ENCODE assay signal across 13 cellular contexts in the genomic region with DNA sequence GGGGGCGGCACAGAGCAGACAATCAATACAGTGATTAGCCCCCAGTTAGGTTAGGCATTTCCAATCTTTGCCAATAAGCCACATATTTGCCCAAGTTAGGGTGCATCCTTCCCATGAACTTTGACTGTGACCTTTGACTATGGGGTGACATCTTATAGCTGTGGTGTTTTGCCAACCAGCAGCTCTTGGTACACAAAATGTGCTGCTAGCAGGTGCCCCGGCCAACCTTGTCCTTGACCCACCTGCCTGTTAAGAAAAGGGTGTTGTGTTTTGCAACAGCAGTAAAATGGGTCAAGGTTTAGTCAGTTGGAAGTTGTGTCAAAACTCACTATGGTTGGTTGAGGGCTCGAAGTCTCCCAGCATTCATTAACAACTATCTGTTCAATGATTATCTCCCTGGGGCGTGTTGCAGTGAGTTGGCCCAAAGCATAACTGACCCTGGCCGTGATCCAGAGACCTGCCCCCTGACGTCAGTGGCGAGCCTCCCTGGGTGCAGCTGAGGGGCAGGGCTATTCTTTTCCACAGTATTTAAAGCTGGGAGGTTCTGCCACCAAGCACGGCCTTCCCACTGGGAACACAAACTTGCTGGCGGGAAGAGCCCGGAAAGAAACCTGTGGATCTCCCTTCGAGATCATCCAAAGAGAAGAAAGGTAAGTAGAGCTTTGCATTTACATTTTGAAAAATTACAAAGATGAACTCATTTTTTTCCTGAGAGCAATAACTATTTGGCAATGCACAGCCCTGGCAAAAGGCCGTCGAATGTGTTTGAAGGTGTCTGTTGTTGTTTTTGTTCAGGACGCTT. TPM values are rescaled to one million over a fixed set of nuclear protein-coding genes. Genes with fewer than 3 reads are reported as not detected.
DNase-seq lines count a peak whose midpoint lies in the region; ATAC-seq, FAIRE-seq and TF ChIP-seq lines count a peak whose summit lies in the region.
"Had no signal": no experiment of that assay in that cellular context is flagged by ENCODE, and none has a peak within 500 bp of the region (broad histone marks: within the 10 kb centered on the region; RNA-seq: fewer than 3 reads in every experiment).

TSS of gene PCK1 (plus strand) at position 557 of the 802 bp plus-strand sequence. CDS start 302 bp downstream, outside the sequence.

- FAIRE-seq in HepG2 (lab: Jason Lieb, UNC): peak; percentile 100

- CTCF ChIA-PET in HepG2 (lab: Yijun Ruan, JAX; ENCODE audit: low intra/inter-chr PET ratio, low total read pairs): interaction anchor here (0.6 to 1.2 kb wide), 2 partner anchors 23 to 152 kb away, joined by 3 read pairs; no protein-coding TSS in a partner anchor

- in situ Hi-C loops in HepG2 (cut with HindIII; ENCODE audit: extremely low pct_ligation_motif_present, low pct_unique_long_range_greater_than_20kb): no loop called here

- TF ChIP-seq RAD21 in HepG2 (CRISPR knock-in tag; IDR thresholded peaks at IDR 0.05): no peak

- H3K4me1 ChIP-seq in adrenal gland (replicated peaks in 1 of 2) (peaks cover 0 to 4% of the 10 kb centered on the region in 2 donors), HepG2 (ENCODE audit: insufficient read depth, low read length) (peaks cover 100% of the 10 kb centered on the region)
- H3K4me1 ChIP-seq: upper lobe of left lung had no signal

- H3K9me3 ChIP-seq in adrenal gland (replicated peaks in 1 of 3) (no peaks in the 10 kb centered on the region), HepG2 (ENCODE audit: low read length) (no peaks in the 10 kb centered on the region)
- H3K9me3 ChIP-seq: upper lobe of left lung had no signal

- H3K27me3 ChIP-seq in adrenal gland (peaks cover 3% of the 10 kb centered on the region), HepG2 (ENCODE audit: control insufficient read depth in 1 of 2, insufficient read depth in 2 of 2, low read length in 2 of 2) (peaks cover 7 to 10% of the 10 kb centered on the region in 2 experiments; a peak in 4 of 5 replicates)
- H3K27me3 ChIP-seq: upper lobe of left lung had no signal

- POLR2A ChIA-PET in HepG2 (lab: Yijun Ruan, JAX): interaction anchor here (0.8 to 5.6 kb wide), 16 partner anchors 13 to 828 kb away, joined by 3 to 96 read pairs (median 10); partner anchors contain the start of genes RAB22A, RBM38 and VAPB

- peak; percentile 95 to 98 for TF ChIP-seq EP300 in HepG2 (IDR thresholded peaks at IDR 0.05; ENCODE audit: low read depth in 2 of 2, low read length in 2 of 2)
- peak; percentile 87 for TF ChIP-seq EP300 in HepG2 (CRISPR knock-in tag; IDR thresholded peaks at IDR 0.05; ENCODE audit: borderline replicate concordance)

- H3K4me3 ChIP-seq in adrenal gland (no peak within 1 kb of the TSS), HepG2 (replicated peaks in 1 of 3; ENCODE audit: insufficient read depth in 1 of 3, low read depth in 2 of 3, low read length in 3 of 3) (peak within 1 kb of the TSS; percentile 47 to 68 (median 50))
- H3K4me3 ChIP-seq: upper lobe of left lung had no signal

- intact Hi-C loops in Right ventricle myocardium superior (cut with DNase I) (no loop called here), cardiac septum (cut with DNase I) (no loop called here), adrenal gland (cut with DNase I) (no loop called here), HepG2 (cut with micrococcal nuclease; ENCODE audit: unreplicated experiment) (no loop called here)

- no peaks in the 10 kb centered on the region; the same call in 1 of the 2 replicates for H4K20me1 ChIP-seq in HepG2 (ENCODE audit: insufficient read depth, low read length)

- peaks cover 10% of the 10 kb centered on the region for H3K79me2 ChIP-seq in HepG2 (ENCODE audit: insufficient read depth, low read length)

- H3K27ac ChIP-seq in adrenal gland (no peak within 1 kb of the TSS), HepG2 (ENCODE audit: extremely low read length, insufficient read depth, low read length) (peak within 1 kb of the TSS; percentile 80)
- H3K27ac ChIP-seq: upper lobe of left lung had no signal

- H3K9ac ChIP-seq in HepG2 (ENCODE audit: insufficient read depth, low read depth, low read length): peak within 1 kb of the TSS; percentile 76

- TF ChIP-seq POLR2A in adrenal gland (IDR thresholded peaks at IDR 0.05): no peak
- TF ChIP-seq POLR2A in HepG2 (IDR thresholded peaks at IDR 0.05; ENCODE audit: insufficient read depth in 1 of 2, low read depth in 2 of 2, low read length in 2 of 2): peak; percentile 79 to 94; a peak in 3 of 4 replicates

- H3K36me3 ChIP-seq in adrenal gland (replicated peaks in 1 of 2): no peaks in the 10 kb centered on the region
- H3K36me3 ChIP-seq in HepG2 (replicated peaks in 1 of 2; ENCODE audit: control insufficient read depth in 1 of 2, insufficient read depth in 2 of 2, low read length in 2 of 2): peaks cover 0 to 22% of the 10 kb centered on the region in 2 experiments; a peak in 2 of 5 replicates
- H3K36me3 ChIP-seq: upper lobe of left lung had no signal

- ATAC-seq in Right ventricle myocardium superior (ENCODE audit: poor library complexity): peak; percentile 82
- ATAC-seq in HepG2: peak; percentile 89
- no peak for ATAC-seq in HG03378 (IDR thresholded peaks at IDR 0.05; ENCODE audit: unreplicated experiment)

- TF ChIP-seq CTCF in adrenal gland (IDR thresholded peaks at IDR 0.05) (no peak), HepG2 (CRISPR knock-in tag; IDR thresholded peaks at IDR 0.05) (no peak; the same call in 1 of the 2 replicates)

- 45 to 60% (median 53%) methylated on average over 11 to 14 of the region's 14 CpGs for WGBS in adrenal gland, 4 donors
- WGBS in HepG2 (ENCODE audit: low lambda C conversion rate): under 1% methylated on average over 14 of the region's 14 CpGs

- no peak within 1 kb of the TSS for H2AFZ ChIP-seq in HepG2 (ENCODE audit: low read length)

- no TSS peak for BruUV-seq in HepG2 (replicated peaks; lab: Mats Ljungman, UMichigan)

- peak within 1 kb of the TSS; percentile 77 for H3K4me2 ChIP-seq in HepG2 (ENCODE audit: low read depth, low read length)

- DNase-seq in Right ventricle myocardium superior (peak; percentile 77), cardiac septum (ENCODE audit: low spot score) (no peak), adrenal gland (peak; percentile 49 to 73 (median 71)), HepG2 (ENCODE audit: low spot score) (peak; percentile 89), NCI-H1048 (lab: John Stamatoyannopoulos, UW) (no peak), Ammon's horn (ENCODE audit: low spot score) (no peak)
- DNase-seq in stimulated activated CD4-positive, alpha-beta T cell treated with anti-CD3 and anti-CD28 coated beads, Interleukin-12 subunit alpha, Interleukin-12 subunit beta, amount 100 ng/mL, for 4 hours: no peak
- DNase-seq: activated T-cell treated with anti-CD3 and anti-CD28 coated beads, Interleukin-2, amount 50 U/mL, for 24 hours; cerebellar nuclear complex; naive B cell; stimulated activated CD4-positive, alpha-beta T cell treated with anti-CD3 and anti-CD28 coated beads, Interleukin-4, amount 100 ng/mL, for 1 hour; upper lobe of left lung had no signal

TF ChIP-seq in HepG2, 621 proteins besides CTCF, POLR2A, EP300 and RAD21 (continues in another document):
- peak; percentile 90; the same call in 1 of the 2 replicates for TF ChIP-seq ZNF670 (CRISPR knock-in tag; IDR thresholded peaks at IDR 0.05; ENCODE audit: borderline replicate concordance)
- TF ChIP-seq ZNF292 (CRISPR knock-in tag; IDR thresholded peaks at IDR 0.05; ENCODE audit: borderline replicate concordance, low read depth): peak; percentile 96
- TF ChIP-seq CBX2 (IDR thresholded peaks at IDR 0.05; ENCODE audit: low read depth, low read length): no peak; the same call in 1 of the 2 replicates
- 0 out of 2 replicates have a peak, but pooled peaks have one; percentile 18 for TF ChIP-seq CBX2 (CRISPR knock-in tag; IDR thresholded peaks at IDR 0.05; ENCODE audit: low read depth)
- no peak for TF ChIP-seq ZNF382 (CRISPR knock-in tag; IDR thresholded peaks at IDR 0.05; ENCODE audit: borderline replicate concordance)
- no peak for TF ChIP-seq TEAD2 (CRISPR knock-in tag; IDR thresholded peaks at IDR 0.05)
- no peak; the same call in 1 of the 2 replicates for TF ChIP-seq HCFC1 (IDR thresholded peaks at IDR 0.05; ENCODE audit: low read depth, low read length)
- peak; percentile 82 for TF ChIP-seq ERF (CRISPR knock-in tag; IDR thresholded peaks at IDR 0.05)
- TF ChIP-seq ZNF329 (CRISPR knock-in tag; IDR thresholded peaks at IDR 0.05; ENCODE audit: low read depth): no peak
- TF ChIP-seq HOXA5 (CRISPR knock-in tag; IDR thresholded peaks at IDR 0.05): peak; percentile 43; the same call in 1 of the 2 replicates

RNA-seq across cellular contexts. Expression of gene PCK1, which starts in this region (rescaled TPM):
- total RNA-seq in Right ventricle myocardium superior (2.3 TPM), cardiac septum (0.48 TPM), adrenal gland (1 to 10 TPM in 3 of 8 donors, under 1 TPM in 5; 0.06 to 4.7 (median 0.68) TPM), HepG2 (2016; rRNA removed; fragmentation: Illumina TruSeq; extraction: Trizol) (5.4 and 12.6 TPM in 2 replicates)
- polyA plus RNA-seq in adrenal gland (1 to 10 TPM in 1 of 3 donors, under 1 TPM in 2; 0.56 to 5.4 (median 0.62) TPM), HepG2 (2011; rRNA removed) (6.5 and 19.5 TPM in 2 replicates)
- 3.7 TPM in 2 replicates for total RNA-seq in HepG2 (2016; cell fraction: cytosol; rRNA removed; fragmentation: Illumina TruSeq; extraction: Trizol; ENCODE audit: low read depth)
- total RNA-seq in HepG2 (2016; cell fraction: insoluble cytoplasmic fraction; rRNA removed; fragmentation: Illumina TruSeq; extraction: Trizol): 5.2 and 15.5 TPM in 2 replicates
- 3.3 and 3.9 TPM in 2 replicates for total RNA-seq in HepG2 (2016; cell fraction: membrane; rRNA removed; fragmentation: Illumina TruSeq; extraction: Trizol)
- total RNA-seq in HepG2 (2016; cell fraction: nucleus; rRNA removed; fragmentation: Illumina TruSeq; extraction: Trizol): 23.9 and 29.1 TPM in 2 replicates
- 2.9 and 9.4 TPM in 2 replicates for polyA plus RNA-seq in HepG2 (2011; cell fraction: cytosol; rRNA removed)
- 21.5 and 61.9 TPM in 2 replicates for polyA plus RNA-seq in HepG2 (2011; cell fraction: nucleus; rRNA removed)
- 220 and 303 TPM in 2 replicates for polyA plus RNA-seq in HepG2 (2012)
- 0.43 and 0.67 TPM in 2 replicates for polyA plus RNA-seq in HepG2 (2016; cell fraction: cytosol; fragmentation: Illumina TruSeq; extraction: Trizol; ENCODE audit: low read depth)
- 5.0 and 5.7 TPM in 2 replicates for polyA plus RNA-seq in HepG2 (2016; cell fraction: insoluble cytoplasmic fraction; fragmentation: Illumina TruSeq; extraction: Trizol; ENCODE audit: low read depth)
- polyA plus RNA-seq in HepG2 (2016; cell fraction: membrane; fragmentation: Illumina TruSeq; extraction: Trizol; ENCODE audit: low read depth): 0.71 and 0.72 TPM in 2 replicates
- 17.4 and 17.7 TPM in 2 replicates for polyA plus RNA-seq in HepG2 (2016; cell fraction: nucleus; fragmentation: Illumina TruSeq; extraction: Trizol; ENCODE audit: insufficient read depth, low read depth)
- polyA minus RNA-seq in HepG2 (2011; rRNA and poly(A)+ RNA removed; ENCODE audit: low replicate concordance): 0.12 and 22.5 TPM in 2 replicates
- polyA minus RNA-seq in HepG2 (2011; cell fraction: cytosol; rRNA and poly(A)+ RNA removed): 7.7 and 23.7 TPM in 2 replicates
- polyA minus RNA-seq in HepG2 (2011; cell fraction: nucleus; rRNA and poly(A)+ RNA removed): 39.8 and 149 TPM in 2 replicates

Comparison
In these comparisons a context has a peak if more than half of its experiments do, and no peak if none do; other contexts are left out.
1. DNase-seq: peak in Right ventricle myocardium superior (single experiment), adrenal gland (7 of 7) and HepG2 (single experiment); none in cardiac septum (single experiment), NCI-H1048 (single experiment), stimulated activated CD4-positive, alpha-beta T cell treated with anti-CD3 and anti-CD28 coated beads, Interleukin-12 subunit alpha, Interleukin-12 subunit beta, amount 100 ng/mL, for 4 hours (single experiment) and Ammon's horn (single experiment).
2. H3K4me3 ChIP-seq: peak in HepG2 (3 of 3); none in adrenal gland (0 of 4).
3. POLR2A ChIP-seq: peak in HepG2 (2 of 2); none in adrenal gland (0 of 2).